In genomic region chr19:39951686-39952085, GRCh38 we compare ENCODE assay signal across 10 cellular contexts. TPM values are rescaled to one million over a fixed set of nuclear protein-coding genes. Genes with fewer than 3 reads are reported as not detected.
DNase-seq lines count a peak whose midpoint lies in the region; ATAC-seq and TF ChIP-seq lines count a peak whose summit lies in the region.
"Had no signal": no experiment of that assay in that cellular context is flagged by ENCODE, and none has a peak within 500 bp of the region (broad histone marks: within the 10 kb centered on the region; RNA-seq: fewer than 3 reads in every experiment).

No MANE protein-coding gene starts in this region.

- peaks cover 76% of the 10 kb centered on the region for H3K4me1 Mint-ChIP-seq in activated T-cell treated with anti-CD3 and anti-CD28 coated beads, Interleukin-2, amount 50 U/mL, for 4 hours (ENCODE audit: low read depth)
- peaks cover 70% of the 10 kb centered on the region for H3K4me1 Mint-ChIP-seq in activated CD8-positive, alpha-beta T cell treated with anti-CD3 and anti-CD28 coated beads for 36 hours (ENCODE audit: low read depth)

- H3K36me3 Mint-ChIP-seq in activated T-cell treated with anti-CD3 and anti-CD28 coated beads, Interleukin-2, amount 50 U/mL, for 4 hours (ENCODE audit: insufficient read depth) = no peaks in the 10 kb centered on the region
- peaks cover 27% of the 10 kb centered on the region for H3K36me3 Mint-ChIP-seq in activated CD8-positive, alpha-beta T cell treated with anti-CD3 and anti-CD28 coated beads for 36 hours (ENCODE audit: low read depth)

- no peak for TF ChIP-seq EP300 in stomach (IDR thresholded peaks at IDR 0.05)

- TF ChIP-seq POLR2A in stomach (IDR thresholded peaks at IDR 0.05) = no peak

- TF ChIP-seq CTCF in activated CD8-positive, alpha-beta T cell treated with anti-CD3 and anti-CD28 coated beads for 36 hours (IDR thresholded peaks at IDR 0.05) = no peak
- TF ChIP-seq CTCF in fibroblast of the aortic adventitia (IDR thresholded peaks at IDR 0.05; ENCODE audit: insufficient read depth, low read length) (no peak), stomach (IDR thresholded peaks at IDR 0.05) (no peak)

- H3K4me3 Mint-ChIP-seq in activated T-cell treated with anti-CD3 and anti-CD28 coated beads, Interleukin-2, amount 50 U/mL, for 4 hours = peak overlapping the region; percentile 55
- peak overlapping the region; percentile 29 for H3K4me3 Mint-ChIP-seq in activated CD8-positive, alpha-beta T cell treated with anti-CD3 and anti-CD28 coated beads for 36 hours

- intact Hi-C loops in activated CD8-positive, alpha-beta T cell treated with anti-CD3 and anti-CD28 coated beads for 36 hours (cut with micrococcal nuclease) = no loop called here
- intact Hi-C loops in stomach (cut with DNase I; ENCODE audit: low total_unique reads) = no loop called here

- WGBS in stomach, 5 donors = 50 to 72% (median 59%) methylated on average over 3 of the region's 3 CpGs

- POLR2A ChIA-PET in activated CD8-positive, alpha-beta T cell treated with anti-CD3 and anti-CD28 coated beads for 36 hours (lab: Charles Lee) = interaction anchor here (1.0 to 2.4 kb wide), 3 partner anchors 9 to 45 kb away, joined by 4 to 21 read pairs (median 6); partner anchors contain the start of genes PSMC4 and ZNF546

- no peaks in the 10 kb centered on the region for H3K9me3 ChIP-seq in stomach
- H3K9me3 ChIP-seq: gastroesophageal sphincter had no signal

- H3K27ac ChIP-seq in stomach = no peak overlapping the region
- H3K27ac ChIP-seq: gastroesophageal sphincter, PC-9 had no signal

- CTCF ChIA-PET in activated CD8-positive, alpha-beta T cell treated with anti-CD3 and anti-CD28 coated beads for 36 hours (lab: Charles Lee) = interaction anchor here (1.5 to 2.2 kb wide), 2 partner anchors 10 to 19 kb away, joined by 6 to 11 read pairs; partner anchors contain the start of gene PSMC4

- H3K27me3 Mint-ChIP-seq in activated T-cell treated with anti-CD3 and anti-CD28 coated beads, Interleukin-2, amount 50 U/mL, for 4 hours (ENCODE audit: low read depth) = no peaks in the 10 kb centered on the region
- H3K27me3 Mint-ChIP-seq in activated CD8-positive, alpha-beta T cell treated with anti-CD3 and anti-CD28 coated beads for 36 hours = no peaks in the 10 kb centered on the region

- peak in 1 of 2 donors; percentile 31 for ATAC-seq in activated T-cell treated with anti-CD3 and anti-CD28 coated beads, Interleukin-2, amount 50 U/mL, for 4 hours
- peak; percentile 45 for ATAC-seq in activated CD8-positive, alpha-beta T cell treated with anti-CD3 and anti-CD28 coated beads for 36 hours
- ATAC-seq in GM18858 (IDR thresholded peaks at IDR 0.05; ENCODE audit: unreplicated experiment) (no peak), HG03565 (IDR thresholded peaks at IDR 0.05; ENCODE audit: unreplicated experiment) (no peak)
- ATAC-seq: gastroesophageal sphincter had no signal

- H3K9me3 Mint-ChIP-seq in activated T-cell treated with anti-CD3 and anti-CD28 coated beads, Interleukin-2, amount 50 U/mL, for 4 hours = peaks cover 2% of the 10 kb centered on the region
- peaks cover 3% of the 10 kb centered on the region for H3K9me3 Mint-ChIP-seq in activated CD8-positive, alpha-beta T cell treated with anti-CD3 and anti-CD28 coated beads for 36 hours

- DNase-seq in activated T-cell treated with anti-CD3 and anti-CD28 coated beads, Interleukin-2, amount 50 U/mL, for 4 hours = no peak
- DNase-seq in activated T-cell treated with anti-CD3 and anti-CD28 coated beads for 4 hours = no peak
- DNase-seq in activated CD8-positive, alpha-beta T cell treated with anti-CD3 and anti-CD28 coated beads for 36 hours = no peak
- peak; percentile 25 for DNase-seq in fibroblast of the aortic adventitia (ENCODE audit: low read depth)
- peak; percentile 22 for DNase-seq in stomach
- no peak for DNase-seq in effector CD4-positive, alpha-beta T cell
- DNase-seq: PC-9 had no signal

- peak overlapping the region; percentile 98 for H3K27ac Mint-ChIP-seq in activated CD8-positive, alpha-beta T cell treated with anti-CD3 and anti-CD28 coated beads for 36 hours

- peaks cover 0 to 37% (median 0%) of the 10 kb centered on the region in 3 donors for H3K27me3 ChIP-seq in stomach

- no peaks in the 10 kb centered on the region for H3K36me3 ChIP-seq in stomach
- H3K36me3 ChIP-seq: gastroesophageal sphincter had no signal

- peaks cover 4 to 20% (median 8%) of the 10 kb centered on the region in 4 donors for H3K4me1 ChIP-seq in stomach
- H3K4me1 ChIP-seq: gastroesophageal sphincter had no signal

- H3K4me3 ChIP-seq in fibroblast of the aortic adventitia (ENCODE audit: low read depth, low read length) = no peak overlapping the region
- no peak overlapping the region for H3K4me3 ChIP-seq in stomach
- H3K4me3 ChIP-seq: gastroesophageal sphincter, PC-9 had no signal

RNA-seq across cellular contexts. Expression of gene FCGBP, which starts 17.3 kb away (rescaled TPM):
- total RNA-seq in activated T-cell treated with anti-CD3 and anti-CD28 coated beads, Interleukin-2, amount 50 U/mL, for 4 hours = 1 to 10 TPM; 1.7 to 3.0 (median 2.5) TPM
- 1 to 10 TPM; 4.8 to 6.9 TPM for total RNA-seq in activated CD8-positive, alpha-beta T cell treated with anti-CD3 and anti-CD28 coated beads for 36 hours
- total RNA-seq in fibroblast of the aortic adventitia (ENCODE audit: low replicate concordance) (under 0.01 and 0.33 TPM in 2 replicates), stomach (1,000 to 10,000 TPM in 1 of 5 donors, 100 to 1,000 TPM in 3, 10 to 100 TPM in 1; 90.2 to 7,510 (median 472) TPM)
- 10 to 100 TPM in 1 of 3 donors, 1 to 10 TPM in 2; 6.5 to 11.9 (median 8.4) TPM for polyA plus RNA-seq in stomach

RNA-seq across cellular contexts. Expression of gene PSMC4, which starts 19.3 kb away (rescaled TPM):
- 100 to 1,000 TPM; 279 to 293 (median 280) TPM for total RNA-seq in activated T-cell treated with anti-CD3 and anti-CD28 coated beads, Interleukin-2, amount 50 U/mL, for 4 hours
- 100 to 1,000 TPM; 105 to 107 TPM for total RNA-seq in activated CD8-positive, alpha-beta T cell treated with anti-CD3 and anti-CD28 coated beads for 36 hours
- total RNA-seq in fibroblast of the aortic adventitia (ENCODE audit: low replicate concordance) (24.2 and 85.2 TPM in 2 replicates), stomach (10 to 100 TPM in 4 of 5 donors, 1 to 10 TPM in 1; 3.8 to 79.7 (median 69.4) TPM)
- polyA plus RNA-seq in stomach = 10 to 100 TPM; 58.0 to 75.6 (median 62.3) TPM

RNA-seq across cellular contexts. Expression of gene ZNF546, which starts 45.2 kb away (rescaled TPM):
- 1 to 10 TPM; 2.2 to 2.8 (median 2.6) TPM for total RNA-seq in activated T-cell treated with anti-CD3 and anti-CD28 coated beads, Interleukin-2, amount 50 U/mL, for 4 hours
- 1 to 10 TPM; 5.2 to 5.6 TPM for total RNA-seq in activated CD8-positive, alpha-beta T cell treated with anti-CD3 and anti-CD28 coated beads for 36 hours
- 7.1 and 9.7 TPM in 2 replicates for total RNA-seq in fibroblast of the aortic adventitia (ENCODE audit: low replicate concordance)
- total RNA-seq in stomach = 1 to 10 TPM in 4 of 5 donors, under 1 TPM in 1; 0.29 to 9.3 (median 3.3) TPM
- polyA plus RNA-seq in stomach = 1 to 10 TPM in 1 of 3 donors, under 1 TPM in 2; 0.68 to 1.6 (median 0.76) TPM

Comparison
In these comparisons a context has a peak if more than half of its experiments do, and no peak if none do; other contexts are left out.
1. DNase-seq: peak in fibroblast of the aortic adventitia (single experiment) and stomach (single experiment); none in activated T-cell treated with anti-CD3 and anti-CD28 coated beads, Interleukin-2, amount 50 U/mL, for 4 hours (single experiment), activated T-cell treated with anti-CD3 and anti-CD28 coated beads for 4 hours (single experiment), activated CD8-positive, alpha-beta T cell treated with anti-CD3 and anti-CD28 coated beads for 36 hours (single experiment) and effector CD4-positive, alpha-beta T cell (single experiment).
2. RNA of gene FCGBP, which starts 17.3 kb away (total RNA-seq): 90.2 to 7,510 TPM in stomach; 4.8 to 6.9 TPM in activated CD8-positive, alpha-beta T cell treated with anti-CD3 and anti-CD28 coated beads for 36 hours, 1.7 to 3.0 TPM in activated T-cell treated with anti-CD3 and anti-CD28 coated beads, Interleukin-2, amount 50 U/mL, for 4 hours and under 0.01 to 0.33 TPM in fibroblast of the aortic adventitia; every median in the first group is over 10 times any median in the second.